ENCODE assay signal across 9 cellular contexts in the genomic region with DNA sequence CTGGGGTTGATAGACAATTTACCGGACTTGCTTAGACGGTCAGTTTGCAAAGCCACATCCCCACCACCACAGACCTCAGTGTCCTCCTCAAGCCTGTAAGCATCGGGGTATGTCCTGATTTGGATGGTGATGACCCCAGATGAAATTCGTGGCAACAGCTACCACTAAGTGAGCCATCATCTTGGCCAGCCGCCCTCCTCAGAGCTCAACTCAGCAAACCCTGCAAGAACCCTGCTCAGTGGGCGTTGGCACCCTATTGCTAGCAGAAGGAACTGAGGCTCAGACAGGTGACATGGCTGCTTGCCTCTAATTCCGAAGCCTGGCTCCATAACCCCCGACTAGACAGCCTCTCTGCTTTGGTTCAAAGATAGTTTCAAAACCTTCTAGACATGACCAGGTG. TPM values are rescaled to one million over a fixed set of nuclear protein-coding genes. Genes with fewer than 3 reads are reported as not detected.
"Had no signal": no experiment of that assay in that cellular context is flagged by ENCODE, and none has a peak within 500 bp of the region (broad histone marks: within the 10 kb centered on the region; RNA-seq: fewer than 3 reads in every experiment).

No MANE protein-coding gene starts in this region.

- H3K4me3 ChIP-seq: GM23338, K562 had no signal

- DNase-seq: H9, HCEC 1CT, IMR-90 had no signal

- FAIRE-seq: H1, H54, HTR-8/SVneo, K562 had no signal

RNA-seq across cellular contexts. Expression of a gene that starts 41.4 kb away (rescaled TPM):
- total RNA-seq: GM23338, H1, H9, HT-29, IMR-90, K562 had no signal
- polyA plus RNA-seq: GM23338, H1, IMR-90, K562 had no signal
